ENCODE assay signal across 20 cellular contexts in genomic region chr3:69684309-69684981, GRCh38. TPM values are rescaled to one million over a fixed set of nuclear protein-coding genes. Genes with fewer than 3 reads are reported as not detected.
DNase-seq lines count a peak whose midpoint lies in the region; ATAC-seq and TF ChIP-seq lines count a peak whose summit lies in the region.
"Had no signal": no experiment of that assay in that cellular context is flagged by ENCODE, and none has a peak within 500 bp of the region (broad histone marks: within the 10 kb centered on the region; RNA-seq: fewer than 3 reads in every experiment).

No MANE protein-coding gene starts in this region.

- POLR2A ChIA-PET in HEK293 (lab: Yijun Ruan, JAX), result no interaction called here
- POLR2A ChIA-PET in activated CD8-positive, alpha-beta T cell treated with anti-CD3 and anti-CD28 coated beads, Interleukin-2, amount 10 ng/mL, durations not matched to agents 7 days and 5 days (lab: Charles Lee), result no interaction called here

- H3K36me3 Mint-ChIP-seq in activated CD8-positive, alpha-beta T cell treated with anti-CD3 and anti-CD28 coated beads, Interleukin-2, amount 10 ng/mL, durations not matched to agents 7 days and 5 days (ENCODE audit: low read depth), result no peaks in the 10 kb centered on the region
- H3K36me3 Mint-ChIP-seq: CD4-positive, CD25-positive, alpha-beta regulatory T cell; CD8-positive, alpha-beta memory T cell had no signal

- H3K27ac ChIP-seq in HEK293 (ENCODE audit: extremely low read depth, low read depth, low read length) (no peak overlapping the region), aorta (ENCODE audit: low read depth in 1 of 2, low read length in 2 of 2) (no peak overlapping the region)
- H3K27ac ChIP-seq: HL-60 had no signal

- intact Hi-C loops in aorta (cut with DNase I), result no loop called here

- no peaks in the 10 kb centered on the region for H3K36me3 ChIP-seq in HEK293 (ENCODE audit: control insufficient read depth in 2 of 2, insufficient read depth in 1 of 2, low read length in 2 of 2)
- H3K36me3 ChIP-seq in aorta (ENCODE audit: control insufficient read depth in 1 of 2, insufficient read depth in 2 of 2, low read length in 1 of 2), result no peaks in the 10 kb centered on the region
- H3K36me3 ChIP-seq: BE2C had no signal

- CTCF ChIA-PET in HEK293 (lab: Yijun Ruan, JAX), result no interaction called here
- CTCF ChIA-PET in activated CD8-positive, alpha-beta T cell treated with anti-CD3 and anti-CD28 coated beads, Interleukin-2, amount 10 ng/mL, durations not matched to agents 7 days and 5 days (lab: Charles Lee), result no interaction called here

- H3K4me3 ChIP-seq in HEK293 (ENCODE audit: low read depth, low read length) (no peak overlapping the region), aorta (ENCODE audit: low read length in 2 of 2) (no peak overlapping the region)

- H3K4me3 Mint-ChIP-seq in activated CD8-positive, alpha-beta T cell treated with anti-CD3 and anti-CD28 coated beads, Interleukin-2, amount 10 ng/mL, durations not matched to agents 7 days and 5 days, result no peak overlapping the region
- H3K4me3 Mint-ChIP-seq: CD4-positive, CD25-positive, alpha-beta regulatory T cell; CD8-positive, alpha-beta memory T cell; H9 had no signal

- 0 out of 2 replicates have a peak, but pooled peaks cover 3% of the 10 kb centered on the region for H3K4me1 ChIP-seq in HEK293 (ENCODE audit: control insufficient read depth, insufficient read depth, low read length)
- H3K4me1 ChIP-seq in aorta (ENCODE audit: control insufficient read depth in 1 of 2, insufficient read depth in 2 of 2, low read length in 2 of 2), result no peaks in the 10 kb centered on the region

- TF ChIP-seq CTCF in HEK293 (tag by site-specific recombination; IDR thresholded peaks at IDR 0.05), result no peak

- H3K9me3 Mint-ChIP-seq in activated CD8-positive, alpha-beta T cell treated with anti-CD3 and anti-CD28 coated beads, Interleukin-2, amount 10 ng/mL, durations not matched to agents 7 days and 5 days (ENCODE audit: insufficient read depth), result no peaks in the 10 kb centered on the region
- H3K9me3 Mint-ChIP-seq: CD4-positive, CD25-positive, alpha-beta regulatory T cell; CD8-positive, alpha-beta memory T cell; H9 had no signal

- no peaks in the 10 kb centered on the region for H3K9me3 ChIP-seq in HEK293 (ENCODE audit: control insufficient read depth, insufficient read depth, low read depth, low read length)
- H3K9me3 ChIP-seq in aorta (ENCODE audit: control insufficient read depth, low read length), result no peaks in the 10 kb centered on the region
- H3K9me3 ChIP-seq: BE2C had no signal

- H3K27ac Mint-ChIP-seq in activated CD8-positive, alpha-beta T cell treated with anti-CD3 and anti-CD28 coated beads, Interleukin-2, amount 10 ng/mL, durations not matched to agents 7 days and 5 days, result no peak overlapping the region
- H3K27ac Mint-ChIP-seq: CD4-positive, CD25-positive, alpha-beta regulatory T cell; CD8-positive, alpha-beta memory T cell; H9 had no signal

- DNase-seq in OCI-M1 (lab: John Stamatoyannopoulos, UW) (peak; percentile 37), iris pigment epithelial cell (ENCODE audit: low read depth) (peak; percentile 21), NCI-H128 (lab: John Stamatoyannopoulos, UW; ENCODE audit: unreplicated experiment) (no peak), aorta (no peak), HuH-7.5 (ENCODE audit: low spot score) (no peak)
- no peak for DNase-seq in activated CD8-positive, alpha-beta T cell treated with anti-CD3 and anti-CD28 coated beads, Interleukin-2, amount 10 ng/mL, durations not matched to agents 7 days and 5 days
- DNase-seq: 8988T; BE2C; C1 segment of cervical spinal cord; CD4-positive, CD25-positive, alpha-beta regulatory T cell; CD8-positive, alpha-beta memory T cell; COR-L47; DMS 273 treated with DMSO at 0.1 percent for 48 hours; DMS53; GDM1; H9; IMR-90; KBM-7 had no signal

- WGBS in aorta, 2 donors, result 89 to 92% methylated on average over 2 of the region's 2 CpGs

- no peaks in the 10 kb centered on the region for H3K4me1 Mint-ChIP-seq in activated CD8-positive, alpha-beta T cell treated with anti-CD3 and anti-CD28 coated beads, Interleukin-2, amount 10 ng/mL, durations not matched to agents 7 days and 5 days (ENCODE audit: low read depth)
- H3K4me1 Mint-ChIP-seq: CD4-positive, CD25-positive, alpha-beta regulatory T cell; CD8-positive, alpha-beta memory T cell had no signal

- no peak for ATAC-seq in activated CD8-positive, alpha-beta T cell treated with anti-CD3 and anti-CD28 coated beads, Interleukin-2, amount 10 ng/mL, durations not matched to agents 7 days and 5 days
- no peak for ATAC-seq in aorta (ENCODE audit: low FRiP score)

- no peaks in the 10 kb centered on the region for H3K27me3 Mint-ChIP-seq in activated CD8-positive, alpha-beta T cell treated with anti-CD3 and anti-CD28 coated beads, Interleukin-2, amount 10 ng/mL, durations not matched to agents 7 days and 5 days (ENCODE audit: low read depth)

- no peaks in the 10 kb centered on the region for H3K27me3 ChIP-seq in aorta (ENCODE audit: control insufficient read depth in 1 of 2, insufficient read depth in 2 of 2, low read length in 1 of 2)
- H3K27me3 ChIP-seq: BE2C had no signal

TF ChIP-seq in HEK293, 187 proteins besides CTCF, POLR2A, EP300 and RAD21 (continues in another document):
- TF ChIP-seq ELK4 (IDR thresholded peaks at IDR 0.05; ENCODE audit: borderline replicate concordance, low read depth, low read length) (no peak), ZNF510 (tag by site-specific recombination; IDR thresholded peaks at IDR 0.05; ENCODE audit: insufficient replicate concordance) (peak; percentile 52), ZNF518A (tag by site-specific recombination; conservative IDR thresholded peaks at IDR 0.05; ENCODE audit: low read depth) (peak; percentile 72), ZNF394 (tag by site-specific recombination; IDR thresholded peaks at IDR 0.05; ENCODE audit: borderline replicate concordance) (peak; percentile 85; the same call in 1 of the 2 replicates), ZNF76 (tag by site-specific recombination; IDR thresholded peaks at IDR 0.05; ENCODE audit: borderline replicate concordance, low read depth) (no peak), ZNF555 (tag by site-specific recombination; conservative IDR thresholded peaks at IDR 0.05) (peak; percentile 51), BCL11A (tag by site-specific recombination; IDR thresholded peaks at IDR 0.05; ENCODE audit: low read depth) (no peak), ZNF426 (tag by site-specific recombination; IDR thresholded peaks at IDR 0.05) (peak; percentile 69), EGR2 (tag by site-specific recombination; IDR thresholded peaks at IDR 0.05; ENCODE audit: low read depth) (no peak), MYNN (tag by site-specific recombination; IDR thresholded peaks at IDR 0.05; ENCODE audit: borderline replicate concordance) (no peak), ZBTB8A (tag by site-specific recombination; IDR thresholded peaks at IDR 0.05) (peak; percentile 44; the same call in 1 of the 2 replicates), ZNF623 (tag by site-specific recombination; IDR thresholded peaks at IDR 0.05) (peak; percentile 49), ZXDB (tag by site-specific recombination; IDR thresholded peaks at IDR 0.05) (peak; percentile 44; the same call in 1 of the 2 replicates), ZNF654 (tag by site-specific recombination; IDR thresholded peaks at IDR 0.05; ENCODE audit: low read depth) (peak; percentile 13; the same call in 1 of the 2 replicates), ZNF747 (tag by site-specific recombination; IDR thresholded peaks at IDR 0.05) (no peak)

RNA-seq across cellular contexts. Expression of gene MITF, which starts 54.8 kb away (rescaled TPM):
- total RNA-seq in activated CD8-positive, alpha-beta T cell treated with anti-CD3 and anti-CD28 coated beads, Interleukin-2, amount 10 ng/mL, durations not matched to agents 7 days and 5 days, result not detected
- 10 to 100 TPM; 28.4 to 30.5 TPM for total RNA-seq in aorta
- 1 to 10 TPM; 4.1 to 6.5 TPM for polyA plus RNA-seq in aorta
- polyA plus RNA-seq: CD4-positive, CD25-positive, alpha-beta regulatory T cell; CD8-positive, alpha-beta memory T cell had no signal

Comparison
In these comparisons a context has a peak if more than half of its experiments do, and no peak if none do; other contexts are left out.
1. DNase-seq: peak in OCI-M1 (single experiment) and iris pigment epithelial cell (single experiment); none in activated CD8-positive, alpha-beta T cell treated with anti-CD3 and anti-CD28 coated beads, Interleukin-2, amount 10 ng/mL, durations not matched to agents 7 days and 5 days (single experiment), NCI-H128 (single experiment), aorta (0 of 2) and HuH-7.5 (single experiment).
2. RNA of gene MITF, which starts 54.8 kb away (total RNA-seq): 28.4 to 30.5 TPM in aorta; not detected in activated CD8-positive, alpha-beta T cell treated with anti-CD3 and anti-CD28 coated beads, Interleukin-2, amount 10 ng/mL, durations not matched to agents 7 days and 5 days; every median in the first group is over 10 times any median in the second.